In genomic region chr2:46298522-46299351, GRCh38 we compare ENCODE assay signal across 8 cellular contexts. TPM values are rescaled to one million over a fixed set of nuclear protein-coding genes. Genes with fewer than 3 reads are reported as not detected.
DNase-seq lines count a peak whose midpoint lies in the region; ATAC-seq and TF ChIP-seq lines count a peak whose summit lies in the region.

No MANE protein-coding gene starts in this region.

- in situ Hi-C loops in astrocyte of the cerebellum (cut with HindIII; ENCODE audit: low sequenced_read_pairs) = no loop called here

- no peak for TF ChIP-seq CTCF in astrocyte of the cerebellum (IDR thresholded peaks at IDR 0.05; ENCODE audit: low read depth, low read length, missing control alignments)

- DNase-seq in NCI-H82 (lab: John Stamatoyannopoulos, UW) (peak; percentile 58), NCI-H82 treated with DMSO at 0.1 percent for 48 hours (lab: John Stamatoyannopoulos, UW; ENCODE audit: unreplicated experiment) (no peak), astrocyte of the cerebellum (ENCODE audit: low read depth) (no peak), hepatic stellate cell (ENCODE audit: low spot score) (peak; percentile 67), retina (peak; percentile 81)

- ATAC-seq in GM18520 (IDR thresholded peaks at IDR 0.05; ENCODE audit: unreplicated experiment) (no peak), GM21423 (IDR thresholded peaks at IDR 0.05; ENCODE audit: unreplicated experiment) (no peak)

- peak overlapping the region; percentile 55 for H3K4me3 ChIP-seq in astrocyte of the cerebellum (ENCODE audit: low read depth, low read length)

TF ChIP-seq in PFSK-1, 5 proteins besides CTCF, POLR2A, EP300 and RAD21:
- TF ChIP-seq REST (IDR thresholded peaks at IDR 0.05; ENCODE audit: insufficient read depth in 1 of 2, low read depth in 2 of 2, low read length in 2 of 2) (no peak), FOXP2 (optimal IDR thresholded peaks at IDR 0.05; ENCODE audit: borderline replicate concordance, extremely low read depth, extremely low read length, insufficient read depth) (no peak), SIN3A (IDR thresholded peaks at IDR 0.05; ENCODE audit: borderline replicate concordance, insufficient read depth, low read length) (peak; percentile 83; the same call in 1 of the 2 replicates)

RNA-seq across cellular contexts. Expression of gene EPAS1, which starts 1.5 kb away (rescaled TPM):
- polyA plus RNA-seq in PFSK-1 (2012; ENCODE audit: insufficient read length, low read depth) = 236 TPM

Comparison
In these comparisons a context has a peak if more than half of its experiments do, and no peak if none do; other contexts are left out.
1. DNase-seq: peak in NCI-H82 (single experiment), hepatic stellate cell (single experiment) and retina (single experiment); none in NCI-H82 treated with DMSO at 0.1 percent for 48 hours (single experiment) and astrocyte of the cerebellum (single experiment).